In the genomic region with DNA sequence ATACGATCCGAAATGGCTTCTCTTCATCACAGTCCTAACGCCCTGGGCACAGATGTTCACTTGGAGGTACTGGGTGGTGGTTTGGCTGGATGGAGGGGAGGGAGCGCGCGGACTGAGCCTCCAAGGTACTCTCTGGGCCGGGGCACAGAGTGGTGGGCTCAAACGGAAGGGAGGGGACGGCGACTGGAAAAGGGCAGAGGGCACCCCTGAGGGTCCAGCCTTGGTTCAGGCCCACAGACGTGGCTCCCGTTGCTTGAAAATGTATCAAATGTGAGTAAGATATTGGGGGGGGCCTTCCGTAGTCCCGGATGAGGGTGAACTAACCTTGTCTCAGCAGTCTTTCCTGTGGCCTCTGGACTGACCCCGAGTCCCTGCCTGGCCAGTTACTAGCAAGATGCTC, we compare ENCODE assay signal across 1 cellular context.
TF ChIP-seq lines count a peak whose summit lies in the region.

No MANE protein-coding gene starts in this region.

TF ChIP-seq in HepG2, 621 proteins besides CTCF, POLR2A, EP300 and RAD21 (continued from another document):
- TF ChIP-seq NFAT5 (CRISPR knock-in tag; IDR thresholded peaks at IDR 0.05) (no peak), RCOR2 (CRISPR knock-in tag; IDR thresholded peaks at IDR 0.05) (no peak), PLRG1 (conservative IDR thresholded peaks at IDR 0.05) (no peak), IRX3 (CRISPR knock-in tag; IDR thresholded peaks at IDR 0.05; ENCODE audit: borderline replicate concordance, low read depth) (no peak), HNRNPLL (IDR thresholded peaks at IDR 0.05; ENCODE audit: low read depth, low read length, poor library complexity, severe bottlenecking) (no peak), ZNF24 (IDR thresholded peaks at IDR 0.05) (no peak), IKZF4 (CRISPR knock-in tag; IDR thresholded peaks at IDR 0.05; ENCODE audit: borderline replicate concordance, low read depth, not compliant biosample characterization) (no peak), ZNF547 (CRISPR knock-in tag; IDR thresholded peaks at IDR 0.05) (no peak), ZNF83 (CRISPR knock-in tag; IDR thresholded peaks at IDR 0.05; ENCODE audit: borderline replicate concordance) (no peak), RARG (CRISPR knock-in tag; IDR thresholded peaks at IDR 0.05; ENCODE audit: low read depth) (no peak)
TF ChIP-seq in HepG2: peak in this region for 0.
